Comparison of ENCODE assay signal across 1 cellular context in genomic region chr22:20967697-20968201, GRCh38.
TF ChIP-seq lines count a peak whose summit lies in the region.

No MANE protein-coding gene starts in this region.

TF ChIP-seq in WTC11, 78 proteins besides CTCF, POLR2A, EP300 and RAD21:
- no peak for TF ChIP-seq TP53 (CRISPR knock-in tag; IDR thresholded peaks at IDR 0.05)
- peak; percentile 61; the same call in 1 of the 2 replicates for TF ChIP-seq ZNF423 (CRISPR knock-in tag; IDR thresholded peaks at IDR 0.05)
